ENCODE assay signal across 1 cellular context in genomic region chr20:35344354-35344837, GRCh38.
A peak's percentile ranks its signal among the peaks of the same experiment; 100 is the strongest.
TF ChIP-seq lines count a peak whose summit lies in the region.

No MANE protein-coding gene starts in this region.

TF ChIP-seq in K562, 482 proteins besides CTCF, POLR2A, EP300 and RAD21 (continued from another document and continues in another):
- TF ChIP-seq, protein P1, sequence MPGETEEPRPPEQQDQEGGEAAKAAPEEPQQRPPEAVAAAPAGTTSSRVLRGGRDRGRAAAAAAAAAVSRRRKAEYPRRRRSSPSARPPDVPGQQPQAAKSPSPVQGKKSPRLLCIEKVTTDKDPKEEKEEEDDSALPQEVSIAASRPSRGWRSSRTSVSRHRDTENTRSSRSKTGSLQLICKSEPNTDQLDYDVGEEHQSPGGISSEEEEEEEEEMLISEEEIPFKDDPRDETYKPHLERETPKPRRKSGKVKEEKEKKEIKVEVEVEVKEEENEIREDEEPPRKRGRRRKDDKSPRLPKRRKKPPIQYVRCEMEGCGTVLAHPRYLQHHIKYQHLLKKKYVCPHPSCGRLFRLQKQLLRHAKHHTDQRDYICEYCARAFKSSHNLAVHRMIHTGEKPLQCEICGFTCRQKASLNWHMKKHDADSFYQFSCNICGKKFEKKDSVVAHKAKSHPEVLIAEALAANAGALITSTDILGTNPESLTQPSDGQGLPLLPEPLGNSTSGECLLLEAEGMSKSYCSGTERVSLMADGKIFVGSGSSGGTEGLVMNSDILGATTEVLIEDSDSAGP (CRISPR knock-in tag; IDR thresholded peaks at IDR 0.05) = no peak
- TF ChIP-seq EZH2 (IDR thresholded peaks at IDR 0.05; ENCODE audit: borderline replicate concordance, low read depth, low read length) (no peak), PHF8 (IDR thresholded peaks at IDR 0.05; ENCODE audit: borderline replicate concordance, low read length) (no peak), DNMT1 (IDR thresholded peaks at IDR 0.05) (no peak), JUND (IDR thresholded peaks at IDR 0.05; ENCODE audit: borderline replicate concordance, low read depth, low read length) (peak; percentile 69), JUND (tag; IDR thresholded peaks at IDR 0.05; ENCODE audit: borderline replicate concordance, low read depth, low read length) (peak; percentile 67; the same call in 2 of the 3 replicates), NRF1 (conservative IDR thresholded peaks at IDR 0.05 in 1 of 2, IDR thresholded peaks at IDR 0.05 in 1 of 2) (peak; percentile 89 to 90), ZNF384 (IDR thresholded peaks at IDR 0.05; ENCODE audit: low read depth, low read length) (no peak), CTBP1 (IDR thresholded peaks at IDR 0.05; ENCODE audit: borderline replicate concordance) (peak; percentile 66; the same call in 1 of the 2 replicates), TBL1XR1 (IDR thresholded peaks at IDR 0.05; ENCODE audit: low read length in 2 of 2) (peak in 1 of 2 experiments; percentile 55; a peak in 1 of 4 replicates), ZNF143 (CRISPR knock-in tag; IDR thresholded peaks at IDR 0.05) (no peak), ZKSCAN3 (CRISPR knock-in tag; IDR thresholded peaks at IDR 0.05) (no peak), ZEB2 (IDR thresholded peaks at IDR 0.05) (no peak), CBFA2T3 (IDR thresholded peaks at IDR 0.05) (peak; percentile 77), NFIC (IDR thresholded peaks at IDR 0.05) (peak; percentile 98), HNRNPLL (IDR thresholded peaks at IDR 0.05; ENCODE audit: low read depth, low read length, poor library complexity, severe bottlenecking) (no peak), HDGF (IDR thresholded peaks at IDR 0.05) (no peak), FOXK2 (conservative IDR thresholded peaks at IDR 0.05 in 1 of 2, IDR thresholded peaks at IDR 0.05 in 1 of 2; ENCODE audit: low read depth in 2 of 2) (peak; percentile 69 to 72; a peak in 3 of 4 replicates), ZBTB11 (CRISPR knock-in tag; IDR thresholded peaks at IDR 0.05) (peak in 1 of 3 experiments; percentile 39; a peak in 1 of 6 replicates), FUS (optimal IDR thresholded peaks at IDR 0.05; ENCODE audit: low read depth, low read length) (no peak), MYC (IDR thresholded peaks at IDR 0.05; ENCODE audit: low read depth, low read length) (0 out of 2 replicates have a peak, but pooled peaks have one; percentile 23), MYC (CRISPR knock-in tag; IDR thresholded peaks at IDR 0.05; ENCODE audit: borderline replicate concordance, low read depth) (no peak), GTF2E2 (tag; IDR thresholded peaks at IDR 0.05) (no peak), E2F3 (CRISPR knock-in tag; IDR thresholded peaks at IDR 0.05) (no peak), NFE2 (IDR thresholded peaks at IDR 0.05; ENCODE audit: low read depth) (0 out of 2 replicates have a peak, but pooled peaks have one; percentile 28), ARNT (IDR thresholded peaks at IDR 0.05) (0 out of 4 replicates have a peak, but pooled peaks of 1 of the 2 experiments have one; percentile 18), FOXM1 (IDR thresholded peaks at IDR 0.05; ENCODE audit: low read depth) (no peak), FOXM1 (CRISPR knock-in tag; IDR thresholded peaks at IDR 0.05; ENCODE audit: low read depth) (no peak), HDAC1 (IDR thresholded peaks at IDR 0.05) (no peak), MCM7 (IDR thresholded peaks at IDR 0.05) (no peak), ETV5 (CRISPR knock-in tag; IDR thresholded peaks at IDR 0.05; ENCODE audit: low read depth) (no peak), ZNF217 (CRISPR knock-in tag; IDR thresholded peaks at IDR 0.05) (0 out of 2 replicates have a peak, but pooled peaks have one; percentile 21), ZNF766 (CRISPR knock-in tag; conservative IDR thresholded peaks at IDR 0.05) (peak; percentile 68; the same call in 1 of the 2 replicates), LEF1 (IDR thresholded peaks at IDR 0.05) (no peak), ZNF408 (CRISPR knock-in tag; IDR thresholded peaks at IDR 0.05; ENCODE audit: low read depth) (no peak), STAT5A (IDR thresholded peaks at IDR 0.05; ENCODE audit: borderline replicate concordance, low read length) (peak; percentile 27; the same call in 1 of the 2 replicates), ZNF24 (IDR thresholded peaks at IDR 0.05) (no peak), FOSL1 (tag; conservative IDR thresholded peaks at IDR 0.05) (0 out of 2 replicates have a peak, but pooled peaks have one; percentile 15), CEBPB (tag; IDR thresholded peaks at IDR 0.05) (peak; percentile 97), ZNF318 (IDR thresholded peaks at IDR 0.05; ENCODE audit: borderline replicate concordance in 1 of 2, low read depth in 1 of 2) (peak in 1 of 2 experiments; percentile 50; a peak in 1 of 4 replicates), RCOR1 (IDR thresholded peaks at IDR 0.05; ENCODE audit: borderline replicate concordance in 1 of 2, low read depth in 2 of 2, low read length in 2 of 2) (peak in 1 of 2 experiments; percentile 47; a peak in 2 of 4 replicates), ZC3H11A (IDR thresholded peaks at IDR 0.05; ENCODE audit: low read depth, low read length) (no peak), CBX5 (IDR thresholded peaks at IDR 0.05; ENCODE audit: borderline replicate concordance, low read depth) (no peak), ZNF146 (CRISPR knock-in tag; IDR thresholded peaks at IDR 0.05; ENCODE audit: unreplicated experiment) (no peak), SNIP1 (IDR thresholded peaks at IDR 0.05; ENCODE audit: low read depth) (no peak), FOXA3 (CRISPR knock-in tag; conservative IDR thresholded peaks at IDR 0.05 in 1 of 2, IDR thresholded peaks at IDR 0.05 in 1 of 2) (peak in 1 of 2 experiments; percentile 36; a peak in 1 of 4 replicates), TSC22D4 (tag; IDR thresholded peaks at IDR 0.05) (no peak), TCF7 (IDR thresholded peaks at IDR 0.05; ENCODE audit: borderline replicate concordance) (no peak)
- TF ChIP-seq, protein P2, sequence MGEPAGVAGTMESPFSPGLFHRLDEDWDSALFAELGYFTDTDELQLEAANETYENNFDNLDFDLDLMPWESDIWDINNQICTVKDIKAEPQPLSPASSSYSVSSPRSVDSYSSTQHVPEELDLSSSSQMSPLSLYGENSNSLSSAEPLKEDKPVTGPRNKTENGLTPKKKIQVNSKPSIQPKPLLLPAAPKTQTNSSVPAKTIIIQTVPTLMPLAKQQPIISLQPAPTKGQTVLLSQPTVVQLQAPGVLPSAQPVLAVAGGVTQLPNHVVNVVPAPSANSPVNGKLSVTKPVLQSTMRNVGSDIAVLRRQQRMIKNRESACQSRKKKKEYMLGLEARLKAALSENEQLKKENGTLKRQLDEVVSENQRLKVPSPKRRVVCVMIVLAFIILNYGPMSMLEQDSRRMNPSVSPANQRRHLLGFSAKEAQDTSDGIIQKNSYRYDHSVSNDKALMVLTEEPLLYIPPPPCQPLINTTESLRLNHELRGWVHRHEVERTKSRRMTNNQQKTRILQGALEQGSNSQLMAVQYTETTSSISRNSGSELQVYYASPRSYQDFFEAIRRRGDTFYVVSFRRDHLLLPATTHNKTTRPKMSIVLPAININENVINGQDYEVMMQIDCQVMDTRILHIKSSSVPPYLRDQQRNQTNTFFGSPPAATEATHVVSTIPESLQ (CRISPR knock-in tag; IDR thresholded peaks at IDR 0.05) = no peak
- TF ChIP-seq, protein P3, sequence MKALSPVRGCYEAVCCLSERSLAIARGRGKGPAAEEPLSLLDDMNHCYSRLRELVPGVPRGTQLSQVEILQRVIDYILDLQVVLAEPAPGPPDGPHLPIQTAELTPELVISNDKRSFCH (CRISPR knock-in tag; IDR thresholded peaks at IDR 0.05) = no peak
- TF ChIP-seq, protein P3 (tag; IDR thresholded peaks at IDR 0.05) = no peak
- TF ChIP-seq, protein P4, sequence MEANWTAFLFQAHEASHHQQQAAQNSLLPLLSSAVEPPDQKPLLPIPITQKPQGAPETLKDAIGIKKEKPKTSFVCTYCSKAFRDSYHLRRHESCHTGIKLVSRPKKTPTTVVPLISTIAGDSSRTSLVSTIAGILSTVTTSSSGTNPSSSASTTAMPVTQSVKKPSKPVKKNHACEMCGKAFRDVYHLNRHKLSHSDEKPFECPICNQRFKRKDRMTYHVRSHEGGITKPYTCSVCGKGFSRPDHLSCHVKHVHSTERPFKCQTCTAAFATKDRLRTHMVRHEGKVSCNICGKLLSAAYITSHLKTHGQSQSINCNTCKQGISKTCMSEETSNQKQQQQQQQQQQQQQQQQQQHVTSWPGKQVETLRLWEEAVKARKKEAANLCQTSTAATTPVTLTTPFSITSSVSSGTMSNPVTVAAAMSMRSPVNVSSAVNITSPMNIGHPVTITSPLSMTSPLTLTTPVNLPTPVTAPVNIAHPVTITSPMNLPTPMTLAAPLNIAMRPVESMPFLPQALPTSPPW (CRISPR knock-in tag; IDR thresholded peaks at IDR 0.05) = no peak
- TF ChIP-seq, protein P5, sequence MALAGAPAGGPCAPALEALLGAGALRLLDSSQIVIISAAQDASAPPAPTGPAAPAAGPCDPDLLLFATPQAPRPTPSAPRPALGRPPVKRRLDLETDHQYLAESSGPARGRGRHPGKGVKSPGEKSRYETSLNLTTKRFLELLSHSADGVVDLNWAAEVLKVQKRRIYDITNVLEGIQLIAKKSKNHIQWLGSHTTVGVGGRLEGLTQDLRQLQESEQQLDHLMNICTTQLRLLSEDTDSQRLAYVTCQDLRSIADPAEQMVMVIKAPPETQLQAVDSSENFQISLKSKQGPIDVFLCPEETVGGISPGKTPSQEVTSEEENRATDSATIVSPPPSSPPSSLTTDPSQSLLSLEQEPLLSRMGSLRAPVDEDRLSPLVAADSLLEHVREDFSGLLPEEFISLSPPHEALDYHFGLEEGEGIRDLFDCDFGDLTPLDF (CRISPR knock-in tag; IDR thresholded peaks at IDR 0.05) = 0 out of 2 replicates have a peak, but pooled peaks have one; percentile 35
